ENCODE assay signal across 8 cellular contexts in genomic region chr15:40857601-40858351, GRCh38. TPM values are rescaled to one million over a fixed set of nuclear protein-coding genes. Genes with fewer than 3 reads are reported as not detected.
A peak's percentile ranks its signal among the peaks of the same experiment; 100 is the strongest.
DNase-seq lines count a peak whose midpoint lies in the region; ATAC-seq lines count a peak whose summit lies in the region.

No MANE protein-coding gene starts in this region.

- H3K27ac Mint-ChIP-seq in activated naive CD4-positive, alpha-beta T cell treated with anti-CD3 and anti-CD28 coated beads, Interleukin-2, amount 10 ng/mL, durations not matched to agents 7 days and 5 days: no peak overlapping the region

- H3K9me3 Mint-ChIP-seq in activated naive CD4-positive, alpha-beta T cell treated with anti-CD3 and anti-CD28 coated beads, Interleukin-2, amount 10 ng/mL, durations not matched to agents 7 days and 5 days: no peaks in the 10 kb centered on the region

- no peaks in the 10 kb centered on the region for H3K36me3 Mint-ChIP-seq in activated naive CD4-positive, alpha-beta T cell treated with anti-CD3 and anti-CD28 coated beads, Interleukin-2, amount 10 ng/mL, durations not matched to agents 7 days and 5 days

- H3K4me3 Mint-ChIP-seq in activated naive CD4-positive, alpha-beta T cell treated with anti-CD3 and anti-CD28 coated beads, Interleukin-2, amount 10 ng/mL, durations not matched to agents 7 days and 5 days: no peak overlapping the region

- ATAC-seq in GM19351 (IDR thresholded peaks at IDR 0.05; ENCODE audit: unreplicated experiment): peak; percentile 73

- CTCF ChIA-PET in activated naive CD4-positive, alpha-beta T cell treated with anti-CD3 and anti-CD28 coated beads, Interleukin-2, amount 10 ng/mL, durations not matched to agents 7 days and 5 days (lab: Charles Lee): interaction anchor here (0.8 to 8.8 kb wide), 16 partner anchors 8 to 386 kb away, joined by 3 to 252 read pairs (median 5); partner anchors contain the start of genes SPINT1 and VPS18

- H3K4me1 Mint-ChIP-seq in activated naive CD4-positive, alpha-beta T cell treated with anti-CD3 and anti-CD28 coated beads, Interleukin-2, amount 10 ng/mL, durations not matched to agents 7 days and 5 days: peaks cover 16% of the 10 kb centered on the region

- DNase-seq in AG20443 (ENCODE audit: low spot score): peak; percentile 94
- peak; percentile 76 for DNase-seq in LoVo (ENCODE audit: low spot score)
- peak; percentile 79 for DNase-seq in SK-N-DZ (ENCODE audit: low spot score)
- DNase-seq in activated naive CD4-positive, alpha-beta T cell treated with anti-CD3 and anti-CD28 coated beads, Interleukin-2, amount 10 ng/mL, durations not matched to agents 7 days and 5 days: peak; percentile 86
- DNase-seq in glomerular visceral epithelial cell (ENCODE audit: extremely low spot score): peak; percentile 72
- peak; percentile 48 to 96 (median 76) for DNase-seq in posterior cingulate gyrus
- DNase-seq in ureter (ENCODE audit: low spot score): peak; percentile 92

- peaks cover 19% of the 10 kb centered on the region for H3K27me3 Mint-ChIP-seq in activated naive CD4-positive, alpha-beta T cell treated with anti-CD3 and anti-CD28 coated beads, Interleukin-2, amount 10 ng/mL, durations not matched to agents 7 days and 5 days

- intact Hi-C loops in posterior cingulate gyrus (cut with DNase I): no loop called here

RNA-seq across cellular contexts. Expression of gene SPINT1, which starts 13.9 kb away (rescaled TPM):
- 0.23 and 0.52 TPM in 2 replicates for polyA plus RNA-seq in SK-N-DZ (2014; cell fraction: cytosol; rRNA removed)
- 0.20 and 0.52 TPM in 2 replicates for polyA plus RNA-seq in SK-N-DZ (2014; cell fraction: nucleus; rRNA removed)
- 138 TPM for total RNA-seq in ureter

RNA-seq across cellular contexts. Expression of gene RHOV, which starts 16.3 kb away (rescaled TPM):
- 0.29 and 1.1 TPM in 2 replicates for polyA plus RNA-seq in SK-N-DZ (2014; cell fraction: cytosol; rRNA removed)
- polyA plus RNA-seq in SK-N-DZ (2014; cell fraction: nucleus; rRNA removed): 0.10 and 0.52 TPM in 2 replicates
- total RNA-seq in ureter: 31.4 TPM

RNA-seq across cellular contexts. Expression of gene PPP1R14D, which starts 29.3 kb away (rescaled TPM):
- 0.65 TPM in 1 of 2 replicates, not detected in the other for polyA plus RNA-seq in SK-N-DZ (2014; cell fraction: cytosol; rRNA removed)
- polyA plus RNA-seq in SK-N-DZ (2014; cell fraction: nucleus; rRNA removed): not detected in 2 replicates
- not detected for total RNA-seq in ureter

RNA-seq across cellular contexts. Expression of gene VPS18, which starts 36.5 kb away (rescaled TPM):
- 15.3 and 18.0 TPM in 2 replicates for polyA plus RNA-seq in SK-N-DZ (2014; cell fraction: cytosol; rRNA removed)
- polyA plus RNA-seq in SK-N-DZ (2014; cell fraction: nucleus; rRNA removed): 7.2 and 8.3 TPM in 2 replicates
- total RNA-seq in ureter: 30.0 TPM

RNA-seq across cellular contexts. Expression of gene DNAJC17, which starts 50.5 kb away (rescaled TPM):
- polyA plus RNA-seq in SK-N-DZ (2014; cell fraction: cytosol; rRNA removed): 67.8 and 69.3 TPM in 2 replicates
- 37.5 and 67.9 TPM in 2 replicates for polyA plus RNA-seq in SK-N-DZ (2014; cell fraction: nucleus; rRNA removed)
- 51.3 TPM for total RNA-seq in ureter

Comparison
In these comparisons a context has a peak if more than half of its experiments do, and no peak if none do; other contexts are left out.
1. Peak in every context shown above with its lines: DNase-seq and ATAC-seq.